14 cellular contexts compared by ENCODE assay signal in genomic region chr2:285506-285905, GRCh38. TPM values are rescaled to one million over a fixed set of nuclear protein-coding genes. Genes with fewer than 3 reads are reported as not detected.
DNase-seq lines count a peak whose midpoint lies in the region; TF ChIP-seq lines count a peak whose summit lies in the region.
"Had no signal": no experiment of that assay in that cellular context is flagged by ENCODE, and none has a peak within 500 bp of the region (broad histone marks: within the 10 kb centered on the region; RNA-seq: fewer than 3 reads in every experiment).

No MANE protein-coding gene starts in this region.

- POLR2A ChIA-PET in AG04449 (lab: Yijun Ruan, JAX), result no interaction called here

- H3K4me3 Mint-ChIP-seq in HFFc6 (no peak overlapping the region; the same call in 1 of the 2 replicates), brain (peak overlapping the region in 4 of 5 experiments; percentile 3 to 73 (median 50))

- CTCF ChIA-PET in AG04449 (lab: Yijun Ruan, JAX), result interaction anchor here (0.8 to 9.3 kb wide), 4 partner anchors 11 to 1259 kb away, joined by 3 to 99 read pairs (median 3); no protein-coding TSS in a partner anchor

- no peak for TF ChIP-seq CTCF in AG04449 (IDR thresholded peaks at IDR 0.05; ENCODE audit: insufficient read depth, low read length, missing control alignments)
- no peak for TF ChIP-seq CTCF in HFFc6 (IDR thresholded peaks at IDR 0.05)
- no peak for TF ChIP-seq CTCF in brain (conservative IDR thresholded peaks at IDR 0.05)

- no peak overlapping the region for H3K4me3 ChIP-seq in AG04449 (ENCODE audit: low read depth, low read length)
- H3K4me3 ChIP-seq: BLaER1 treated with 17β-estradiol and CSF1 and Interleukin-3, amounts not matched to agents 10 nM and 100 nM; left lung had no signal

- H3K36me3 Mint-ChIP-seq in HFFc6 (ENCODE audit: low read depth) (peaks cover 6% of the 10 kb centered on the region), brain (peaks cover 3% of the 10 kb centered on the region)

- H3K27ac Mint-ChIP-seq in HFFc6 (peak overlapping the region; percentile 46), brain (peak overlapping the region in 1 of 5 experiments; percentile 33)
- H3K27ac Mint-ChIP-seq: progenitor cell of endocrine pancreas had no signal

- H3K9me3 Mint-ChIP-seq in HFFc6, result no peaks in the 10 kb centered on the region
- H3K9me3 Mint-ChIP-seq in brain, result no peaks in the 10 kb centered on the region

- peak; percentile 47 for DNase-seq in AG04449 (ENCODE audit: low read depth, low spot score)
- peak; percentile 79 for DNase-seq in HFFc6
- peak; percentile 86 for DNase-seq in iris pigment epithelial cell (ENCODE audit: low read depth)
- no peak for DNase-seq in NCI-H1105 treated with DMSO at 0.1 percent for 48 hours (lab: John Stamatoyannopoulos, UW)
- no peak for DNase-seq in NCI-H2107 (lab: John Stamatoyannopoulos, UW)
- no peak for DNase-seq in amygdala (lab: John Stamatoyannopoulos, UW)
- DNase-seq in GDM1 (lab: John Stamatoyannopoulos, UW), result no peak
- DNase-seq: left lung, NCI-H2171 treated with DMSO at 0.1 percent for 48 hours had no signal

- H3K4me1 Mint-ChIP-seq in HFFc6 (ENCODE audit: low read depth) (peaks cover 42% of the 10 kb centered on the region), brain (peaks cover 25% of the 10 kb centered on the region)

- H3K27me3 Mint-ChIP-seq in HFFc6 (ENCODE audit: insufficient read depth), result peaks cover 8% of the 10 kb centered on the region; the same call in 1 of the 2 replicates
- peaks cover 46% of the 10 kb centered on the region for H3K27me3 Mint-ChIP-seq in brain

RNA-seq across cellular contexts. Expression of gene ALKAL2, which starts 2.4 kb away (rescaled TPM):
- not detected for total RNA-seq in HFFc6 (2021; fragmentation: NEBNext Ultra II Directional; extraction: Animal tissue kit (Norgen Biotek cat#: 25700))
- polyA plus RNA-seq in brain (ENCODE audit: insufficient read depth, low read depth, low replicate concordance), result not detected
- total RNA-seq: H4, temporal lobe had no signal

RNA-seq across cellular contexts. Expression of gene ACP1, which starts 20.8 kb away (rescaled TPM):
- 10 to 100 TPM; 83.4 to 95.3 (median 89.2) TPM for total RNA-seq in HFFc6 (2021; fragmentation: NEBNext Ultra II Directional; extraction: Animal tissue kit (Norgen Biotek cat#: 25700))
- 52.7 TPM for polyA plus RNA-seq in brain (ENCODE audit: insufficient read depth, low read depth, low replicate concordance)

RNA-seq across cellular contexts. Expression of gene SH3YL1, which starts 21.7 kb away (rescaled TPM):
- total RNA-seq in HFFc6 (2021; fragmentation: NEBNext Ultra II Directional; extraction: Animal tissue kit (Norgen Biotek cat#: 25700)), result 10 to 100 TPM in 4 of 6 experiments, 1 to 10 TPM in 2; 9.9 to 14.2 (median 12.7) TPM
- polyA plus RNA-seq in brain (ENCODE audit: insufficient read depth, low read depth, low replicate concordance), result 12.4 TPM

Comparison
In these comparisons a context has a peak if more than half of its experiments do, and no peak if none do; other contexts are left out.
1. DNase-seq: peak in AG04449 (single experiment), HFFc6 (single experiment) and iris pigment epithelial cell (single experiment); none in NCI-H1105 treated with DMSO at 0.1 percent for 48 hours (single experiment), NCI-H2107 (single experiment), amygdala (0 of 56) and GDM1 (single experiment).